ENCODE assay signal across 7 cellular contexts in genomic region chr22:23460517-23461031, GRCh38.
DNase-seq lines count a peak whose midpoint lies in the region; ATAC-seq, FAIRE-seq and TF ChIP-seq lines count a peak whose summit lies in the region.
"Not testable (repeated sequence)": the region's sequence is repeated elsewhere in the genome, so short reads cannot be mapped to it uniquely, and the experiment has no call there.

No MANE protein-coding gene starts in this region.

- not testable (repeated sequence) for FAIRE-seq in GM12878 (lab: Jason Lieb, UNC); HepG2 (lab: Jason Lieb, UNC)

- TF ChIP-seq EP300 in GM12878 (IDR thresholded peaks at IDR 0.05; ENCODE audit: borderline replicate concordance in 1 of 2, control insufficient read depth in 1 of 2, low read depth in 2 of 2, low read length in 2 of 2); HepG2 (IDR thresholded peaks at IDR 0.05; ENCODE audit: low read depth in 2 of 2, low read length in 2 of 2); HepG2 (CRISPR knock-in tag; IDR thresholded peaks at IDR 0.05; ENCODE audit: borderline replicate concordance): not testable (repeated sequence)

- H3K27ac Mint-ChIP-seq in WTC11, result not testable (repeated sequence)

- not testable (repeated sequence) for TF ChIP-seq CTCF in WTC11 (IDR thresholded peaks at IDR 0.05); GM12878 (IDR thresholded peaks at IDR 0.05 in 2 of 3, conservative IDR thresholded peaks at IDR 0.05 in 1 of 3; ENCODE audit: control insufficient read depth in 2 of 3, extremely low read depth in 1 of 3, insufficient read depth in 1 of 3, low read depth in 3 of 3, low read length in 3 of 3); HepG2 (CRISPR knock-in tag; IDR thresholded peaks at IDR 0.05)

- H3K4me2 ChIP-seq in GM12878 (ENCODE audit: control insufficient read depth, insufficient read depth), result not testable (repeated sequence)
- peak overlapping the region; percentile 7; the same call in 1 of the 2 replicates for H3K4me2 ChIP-seq in HepG2 (ENCODE audit: low read depth, low read length)

- H3K9me3 Mint-ChIP-seq in WTC11, result not testable (repeated sequence)

- intact Hi-C loops in GM12878 (cut with micrococcal nuclease; ENCODE audit: unreplicated experiment); HepG2 (cut with micrococcal nuclease; ENCODE audit: unreplicated experiment): not testable (repeated sequence)

- H3K27me3 Mint-ChIP-seq in WTC11 (ENCODE audit: low read depth), result not testable (repeated sequence)

- peak; percentile 67 for ATAC-seq in WTC11
- ATAC-seq in GM12878, result peak; percentile 57; the same call in 2 of the 3 replicates
- ATAC-seq in HepG2, result peak; percentile 52

- peak; percentile 65 for DNase-seq in GDM1 (lab: John Stamatoyannopoulos, UW)
- peak; percentile 56 for DNase-seq in NCI-H82 (lab: John Stamatoyannopoulos, UW)
- DNase-seq in WTC11 (ENCODE audit: low spot score); GM12878 (ENCODE audit: low read depth, low spot score); HepG2 (ENCODE audit: low spot score): not testable (repeated sequence)
- peak; percentile 61 for DNase-seq in retina

- SMC1A ChIA-PET in GM12878 (lab: Charles Lee; ENCODE audit: uncharacterized antibody, unreplicated experiment), result not testable (repeated sequence)

- not testable (repeated sequence) for H4K20me1 ChIP-seq in GM12878 (ENCODE audit: control insufficient read depth, insufficient read depth); HepG2 (ENCODE audit: insufficient read depth, low read length)

- BruUV-seq in GM12878 (replicated peaks; lab: Mats Ljungman, UMichigan); HepG2 (replicated peaks; lab: Mats Ljungman, UMichigan): not testable (repeated sequence)

- POLR2A ChIA-PET in WTC11 (lab: Charles Lee); GM12878 (lab: Charles Lee); HepG2 (lab: Yijun Ruan, JAX): not testable (repeated sequence)

- WGBS in GM12878 (ENCODE audit: insufficient coverage, insufficient replicate concordance, low lambda C conversion rate, missing lambda C conversion rate), result 16% methylated on average over 24 of the region's 24 CpGs
- 84% methylated on average over 4 of the region's 24 CpGs for WGBS in HepG2 (ENCODE audit: low lambda C conversion rate)

- H3K27me3 ChIP-seq in GM12878 (replicated peaks in 1 of 2; ENCODE audit: control insufficient read depth in 2 of 2, insufficient read depth in 2 of 2, low read length in 1 of 2), result not testable (repeated sequence)
- H3K27me3 ChIP-seq in HepG2 (ENCODE audit: control insufficient read depth in 1 of 2, insufficient read depth in 2 of 2, low read length in 2 of 2), result peaks cover 0 to 14% of the 10 kb centered on the region in 2 experiments; a peak in 1 of 5 replicates

- H3K4me3 Mint-ChIP-seq in WTC11, result not testable (repeated sequence)

- not testable (repeated sequence) for TF ChIP-seq RAD21 in GM12878 (IDR thresholded peaks at IDR 0.05; ENCODE audit: insufficient read depth, low read depth, low read length); HepG2 (CRISPR knock-in tag; IDR thresholded peaks at IDR 0.05)

- H3K4me1 Mint-ChIP-seq in WTC11, result not testable (repeated sequence)

- in situ Hi-C loops in GM12878 (cut with MboI); HepG2 (cut with HindIII; ENCODE audit: extremely low pct_ligation_motif_present, low pct_unique_long_range_greater_than_20kb): not testable (repeated sequence)

- peaks cover 17% of the 10 kb centered on the region for H3K36me3 ChIP-seq in KOPT-K1 (ENCODE audit: insufficient read depth, low read length)
- H3K36me3 ChIP-seq in GM12878 (ENCODE audit: control insufficient read depth in 2 of 2, insufficient read depth in 2 of 2, low read length in 1 of 2); HepG2 (replicated peaks in 1 of 2; ENCODE audit: control insufficient read depth in 1 of 2, insufficient read depth in 2 of 2, low read length in 2 of 2): not testable (repeated sequence)

- not testable (repeated sequence) for H2AFZ ChIP-seq in GM12878 (ENCODE audit: control insufficient read depth, low read depth, low read length); HepG2 (ENCODE audit: low read length)

- not testable (repeated sequence) for H3K79me2 ChIP-seq in GM12878 (ENCODE audit: control insufficient read depth, insufficient read depth, low read length); HepG2 (ENCODE audit: insufficient read depth, low read length)

- H3K4me1 ChIP-seq in GM12878 (ENCODE audit: control insufficient read depth, insufficient read depth, low read length), result not testable (repeated sequence)
- peaks cover 45% of the 10 kb centered on the region for H3K4me1 ChIP-seq in HepG2 (ENCODE audit: insufficient read depth, low read length)

- H3K9ac ChIP-seq in GM12878 (ENCODE audit: control insufficient read depth, insufficient read depth, low read length); HepG2 (ENCODE audit: insufficient read depth, low read depth, low read length): not testable (repeated sequence)

- H3K36me3 Mint-ChIP-seq in WTC11, result not testable (repeated sequence)

- not testable (repeated sequence) for H3K4me3 ChIP-seq in GM12878; HepG2 (replicated peaks in 1 of 3; ENCODE audit: insufficient read depth in 1 of 3, low read depth in 2 of 3, low read length in 3 of 3)

- H3K9me3 ChIP-seq in KOPT-K1 (ENCODE audit: insufficient read depth, low read length, poor library complexity, severe bottlenecking); GM12878 (replicated peaks; ENCODE audit: control insufficient read depth, insufficient read depth, low read length); HepG2 (ENCODE audit: low read length): not testable (repeated sequence)

- not testable (repeated sequence) for TF ChIP-seq POLR2A in GM12878 (IDR thresholded peaks at IDR 0.05; ENCODE audit: low read depth, low read length); HepG2 (IDR thresholded peaks at IDR 0.05; ENCODE audit: insufficient read depth in 1 of 2, low read depth in 2 of 2, low read length in 2 of 2)

- RAD21 ChIA-PET in GM12878 (lab: Charles Lee; ENCODE audit: unreplicated experiment), result not testable (repeated sequence)

- peak overlapping the region; percentile 96 for H3K27ac ChIP-seq in KOPT-K1 (ENCODE audit: low read depth, low read length, poor library complexity, severe bottlenecking)
- H3K27ac ChIP-seq in GM12878 (ENCODE audit: control insufficient read depth, insufficient read depth); HepG2 (ENCODE audit: extremely low read length, insufficient read depth, low read length): not testable (repeated sequence)

- CTCF ChIA-PET in WTC11 (lab: Charles Lee), result interaction anchor here (0.5 to 0.6 kb wide), 2 partner anchors 29 to 127 kb away, joined by 4 to 5 read pairs; no protein-coding TSS in a partner anchor
- CTCF ChIA-PET in GM12878 (lab: Yijun Ruan, JAX); HepG2 (lab: Yijun Ruan, JAX; ENCODE audit: low intra/inter-chr PET ratio, low total read pairs): not testable (repeated sequence)

TF ChIP-seq in HepG2, 621 proteins besides CTCF, POLR2A, EP300 and RAD21 (continues in another document):
- TF ChIP-seq ZBTB33 (CRISPR knock-in tag; IDR thresholded peaks at IDR 0.05), result peak; percentile 65; the same call in 1 of the 2 replicates
- TF ChIP-seq ZBTB38 (CRISPR knock-in tag; IDR thresholded peaks at IDR 0.05), result peak; percentile 52; the same call in 1 of the 2 replicates
